In genomic region chr19:1752757-1753728, GRCh38 we compare ENCODE assay signal across 16 cellular contexts. TPM values are rescaled to one million over a fixed set of nuclear protein-coding genes. Genes with fewer than 3 reads are reported as not detected.
DNase-seq lines count a peak whose midpoint lies in the region; ATAC-seq, FAIRE-seq and TF ChIP-seq lines count a peak whose summit lies in the region.
"Had no signal": no experiment of that assay in that cellular context is flagged by ENCODE, and none has a peak within 500 bp of the region (broad histone marks: within the 10 kb centered on the region; RNA-seq: fewer than 3 reads in every experiment).

Gene ONECUT3, plus strand, starts transcription at chr19:1753506. Its CDS starts 157 bp downstream, at chr19:1753663.

- TF ChIP-seq POLR2A in HCT116 (IDR thresholded peaks at IDR 0.05; ENCODE audit: borderline replicate concordance, extremely low read depth, insufficient read depth, insufficient read length) (peak; percentile 32), K562 (conservative IDR thresholded peaks at IDR 0.05) (no peak)

- BruUV-seq in HCT116 (replicated peaks; lab: Mats Ljungman, UMichigan): TSS peak; percentile 90
- BruUV-seq in K562 (replicated peaks; lab: Mats Ljungman, UMichigan): no TSS peak

- H3K4me1 ChIP-seq in HCT116 (ENCODE audit: control insufficient read depth in 1 of 2, insufficient read depth in 2 of 2, low read length in 2 of 2) (peaks cover 18 to 63% of the 10 kb centered on the region in 2 experiments), K562 (replicated peaks in 1 of 2; ENCODE audit: control insufficient read depth in 2 of 2, insufficient read depth in 2 of 2, low read length in 2 of 2) (peaks cover 8 to 77% of the 10 kb centered on the region in 2 experiments; a peak in 3 of 5 replicates)

- H3K9me3 Mint-ChIP-seq in effector memory CD8-positive, alpha-beta T cell: no peaks in the 10 kb centered on the region
- no peaks in the 10 kb centered on the region for H3K9me3 Mint-ChIP-seq in endothelial cell (ENCODE audit: unreplicated experiment)
- H3K9me3 Mint-ChIP-seq: brain; dendritic cell treated with granulocyte-macrophage colony-stimulating factor and Interleukin-4, amounts not matched to agents 40 ng/mL and 50 ng/mL, for 4 days had no signal

- H3K4me3 Mint-ChIP-seq in effector memory CD8-positive, alpha-beta T cell: peak within 1 kb of the TSS in 1 of 2 donors; percentile 50
- H3K4me3 Mint-ChIP-seq in endothelial cell (ENCODE audit: unreplicated experiment): no peak within 1 kb of the TSS
- H3K4me3 Mint-ChIP-seq: dendritic cell treated with granulocyte-macrophage colony-stimulating factor and Interleukin-4, amounts not matched to agents 40 ng/mL and 50 ng/mL, for 4 days had no signal

- no peaks in the 10 kb centered on the region for H3K9me1 ChIP-seq in K562 (ENCODE audit: control insufficient read depth, insufficient read depth, low read length)

- H3K36me3 Mint-ChIP-seq in effector memory CD8-positive, alpha-beta T cell (ENCODE audit: insufficient read depth): peaks cover 16% of the 10 kb centered on the region
- H3K36me3 Mint-ChIP-seq in endothelial cell (ENCODE audit: low read depth, unreplicated experiment): peaks cover 7% of the 10 kb centered on the region
- H3K36me3 Mint-ChIP-seq: brain had no signal

- H3K27ac ChIP-seq in HCT116 (ENCODE audit: low read depth, low read length) (peak within 1 kb of the TSS; percentile 87), K562 (ENCODE audit: extremely low read depth, low read depth, low read length) (no peak within 1 kb of the TSS), neural cell (ENCODE audit: low read length) (no peak within 1 kb of the TSS)
- H3K27ac ChIP-seq: left lung had no signal

- ATAC-seq in HCT116 (peak; percentile 61), K562 (no peak)
- ATAC-seq in effector memory CD8-positive, alpha-beta T cell (replicated peaks): no peak
- ATAC-seq: left lung had no signal

- no peaks in the 10 kb centered on the region for H3K9me3 ChIP-seq in HCT116 (ENCODE audit: control insufficient read depth in 1 of 2, insufficient read depth in 1 of 2, low read depth in 1 of 2, low read length in 2 of 2)
- H3K9me3 ChIP-seq in K562 (replicated peaks; ENCODE audit: control insufficient read depth, insufficient read depth, low read depth, low read length): no peaks in the 10 kb centered on the region
- no peaks in the 10 kb centered on the region for H3K9me3 ChIP-seq in neural cell (ENCODE audit: low read length)
- H3K9me3 ChIP-seq: left lung had no signal

- in situ Hi-C loops in K562 (cut with MboI): no loop called here

- H2AFZ ChIP-seq in HCT116 (ENCODE audit: low read depth, low read length, poor library complexity, severe bottlenecking): no peak within 1 kb of the TSS
- no peak within 1 kb of the TSS for H2AFZ ChIP-seq in K562 (ENCODE audit: low read depth, low read length)
- H2AFZ ChIP-seq in neural cell (ENCODE audit: low read depth, low read length): no peak within 1 kb of the TSS

- WGBS in K562 (ENCODE audit: insufficient coverage, low coverage, missing lambda C conversion rate): 28% methylated on average over 31 of the region's 77 CpGs

- H3K27me3 ChIP-seq in HCT116 (ENCODE audit: insufficient read depth, low read length) (no peaks in the 10 kb centered on the region), K562 (ENCODE audit: control insufficient read depth in 2 of 2, insufficient read depth in 2 of 2, low read length in 2 of 2) (peaks cover 27 to 36% of the 10 kb centered on the region in 2 experiments; a peak in 4 of 5 replicates), neural cell (ENCODE audit: insufficient read depth, low read depth, low read length) (peaks cover 88% of the 10 kb centered on the region)

- POLR2A ChIA-PET in HCT116 (lab: Charles Lee): no interaction called here
- POLR2A ChIA-PET in K562 (lab: Yijun Ruan, JAX): no interaction called here

- no peaks in the 10 kb centered on the region for H3K36me3 ChIP-seq in HCT116 (ENCODE audit: control insufficient read depth in 1 of 2, insufficient read depth in 2 of 2, low read length in 2 of 2)
- no peaks in the 10 kb centered on the region for H3K36me3 ChIP-seq in K562 (ENCODE audit: control insufficient read depth, insufficient read depth, low read length)
- no peaks in the 10 kb centered on the region for H3K36me3 ChIP-seq in neural cell (ENCODE audit: insufficient read depth, low read length)
- H3K36me3 ChIP-seq: left lung had no signal

- no peaks in the 10 kb centered on the region for H3K9me2 ChIP-seq in HCT116 (ENCODE audit: insufficient read depth)
- no peaks in the 10 kb centered on the region for H3K9me2 ChIP-seq in neural cell (ENCODE audit: insufficient read depth, low read length)

- peaks cover 55 to 75% of the 10 kb centered on the region in 2 donors for H3K27me3 Mint-ChIP-seq in effector memory CD8-positive, alpha-beta T cell
- H3K27me3 Mint-ChIP-seq in endothelial cell (ENCODE audit: unreplicated experiment): peaks cover 26% of the 10 kb centered on the region

- TF ChIP-seq CTCF in HCT116 (IDR thresholded peaks at IDR 0.05 in 2 of 3, conservative IDR thresholded peaks at IDR 0.05 in 1 of 3; ENCODE audit: borderline replicate concordance in 1 of 3, insufficient read depth in 1 of 3, low read depth in 2 of 3, low read length in 2 of 3): no peak
- TF ChIP-seq CTCF in K562 (IDR thresholded peaks at IDR 0.05 in 2 of 3, conservative IDR thresholded peaks at IDR 0.05 in 1 of 3; ENCODE audit: insufficient read depth in 2 of 3, low read depth in 1 of 3, low read length in 3 of 3): no peak
- no peak for TF ChIP-seq CTCF in neural cell (IDR thresholded peaks at IDR 0.05; ENCODE audit: poor library complexity, severe bottlenecking)
- TF ChIP-seq CTCF in endothelial cell (IDR thresholded peaks at IDR 0.05; ENCODE audit: unreplicated experiment): no peak

- intact Hi-C loops in HCT116 (cut with micrococcal nuclease): no loop called here
- intact Hi-C loops in K562 (cut with micrococcal nuclease): no loop called here

- H3F3A ChIP-seq in neural cell (ENCODE audit: insufficient read depth, low read length, poor library complexity, severe bottlenecking): no peaks in the 10 kb centered on the region

- DNase-seq in NCI-H748 (lab: John Stamatoyannopoulos, UW; ENCODE audit: unreplicated experiment) (peak; percentile 35), NCI-H748 treated with DMSO at 0.1 percent for 48 hours (lab: John Stamatoyannopoulos, UW) (no peak), HCT116 (ENCODE audit: low read depth, low spot score) (no peak), K562 (ENCODE audit: extremely low read depth in 1 of 4, low spot score in 3 of 4) (peak in 2 of 4 experiments; percentile 73 to 74), endothelial cell (ENCODE audit: low spot score) (no peak), GM03348 (ENCODE audit: low spot score) (no peak)
- no peak for DNase-seq in effector memory CD8-positive, alpha-beta T cell
- DNase-seq: NCI-H2107, substantia nigra had no signal

- no peak for FAIRE-seq in K562 (lab: Jason Lieb, UNC)

- peaks cover 6 to 12% of the 10 kb centered on the region in 2 donors for H3K4me1 Mint-ChIP-seq in effector memory CD8-positive, alpha-beta T cell (ENCODE audit: low read depth in 2 of 2)
- peaks cover 5% of the 10 kb centered on the region for H3K4me1 Mint-ChIP-seq in endothelial cell (ENCODE audit: unreplicated experiment)

- H3K4me2 ChIP-seq in HCT116 (ENCODE audit: low read length) (peak within 1 kb of the TSS; percentile 70), K562 (ENCODE audit: insufficient read depth, low read length) (no peak within 1 kb of the TSS), neural cell (ENCODE audit: low read length) (no peak within 1 kb of the TSS)

- TF ChIP-seq RAD21 in HCT116 (IDR thresholded peaks at IDR 0.05; ENCODE audit: low read depth) (no peak), K562 (CRISPR knock-in tag; conservative IDR thresholded peaks at IDR 0.05 in 1 of 2, IDR thresholded peaks at IDR 0.05 in 1 of 2) (no peak), neural cell (conservative IDR thresholded peaks at IDR 0.05) (no peak)

- no peak within 1 kb of the TSS for H3K27ac Mint-ChIP-seq in effector memory CD8-positive, alpha-beta T cell
- no peak within 1 kb of the TSS for H3K27ac Mint-ChIP-seq in endothelial cell (ENCODE audit: unreplicated experiment)
- H3K27ac Mint-ChIP-seq: brain; dendritic cell treated with granulocyte-macrophage colony-stimulating factor and Interleukin-4, amounts not matched to agents 40 ng/mL and 50 ng/mL, for 4 days had no signal

- peak within 1 kb of the TSS; percentile 33 to 51 for H3K4me3 ChIP-seq in HCT116 (replicated peaks in 1 of 2; ENCODE audit: low read depth in 1 of 2, low read length in 2 of 2)
- no peak within 1 kb of the TSS for H3K4me3 ChIP-seq in K562
- peak within 1 kb of the TSS; percentile 47 for H3K4me3 ChIP-seq in neural cell (ENCODE audit: low read length)
- H3K4me3 ChIP-seq: left lung had no signal

- peaks cover 56% of the 10 kb centered on the region for H3K79me2 ChIP-seq in HCT116 (ENCODE audit: insufficient read depth, low read length)
- H3K79me2 ChIP-seq in K562 (ENCODE audit: control insufficient read depth, insufficient read depth, low read length): no peaks in the 10 kb centered on the region
- no peaks in the 10 kb centered on the region for H3K79me2 ChIP-seq in neural cell (replicated peaks; ENCODE audit: insufficient read depth, low read length)

- RAD21 ChIA-PET in HCT116 (lab: Charles Lee; ENCODE audit: low non-redundant PET in 1 of 2, low total read pairs in 2 of 2, uncharacterized antibody in 2 of 2, unreplicated experiment in 2 of 2): no interaction called here

- H4K20me1 ChIP-seq in HCT116 (ENCODE audit: insufficient read depth) (peaks cover 4% of the 10 kb centered on the region; the same call in 1 of the 2 replicates), K562 (replicated peaks; ENCODE audit: control insufficient read depth, insufficient read depth, low read length) (no peaks in the 10 kb centered on the region; the same call in 1 of the 2 replicates), neural cell (ENCODE audit: insufficient read depth) (no peaks in the 10 kb centered on the region)

- TF ChIP-seq EP300 in K562 (IDR thresholded peaks at IDR 0.05; ENCODE audit: low read length) (no peak), neural cell (conservative IDR thresholded peaks at IDR 0.05; ENCODE audit: poor library complexity, severe bottlenecking) (no peak)

- CTCF ChIA-PET in HCT116 (lab: Charles Lee): no interaction called here
- CTCF ChIA-PET in K562 (lab: Yijun Ruan, JAX; ENCODE audit: low intra/inter-chr PET ratio): no interaction called here

- peak within 1 kb of the TSS; percentile 64 for H3K9ac ChIP-seq in HCT116 (ENCODE audit: low read length)
- H3K9ac ChIP-seq in K562 (ENCODE audit: insufficient read depth in 1 of 2, low read depth in 2 of 2, low read length in 2 of 2): no peak within 1 kb of the TSS
- H3K9ac ChIP-seq in neural cell (ENCODE audit: low read length): peak within 1 kb of the TSS; percentile 29

RNA-seq across cellular contexts. Expression of gene ONECUT3, which starts in this region (rescaled TPM):
- total RNA-seq in HCT116 (2021; ENCODE audit: unreplicated experiment) (22.1 TPM), K562 (2014; rRNA removed) (not detected in 2 replicates), K562 (2014; rRNA removed; fragmentation: Illumina TruSeq; extraction: Trizol) (not detected in 2 replicates), K562 (2015; rRNA removed; fragmentation: Illumina TruSeq; extraction: Trizol) (not detected in 2 replicates), K562 (2021) (not detected in 2 replicates), endothelial cell (ENCODE audit: unreplicated experiment) (not detected)
- polyA plus RNA-seq in HCT116 (2012): 9.0 and 9.6 TPM in 2 replicates
- 0.12 TPM in 1 of 2 replicates, not detected in the other for total RNA-seq in K562 (2011; cell fraction: chromatin; rRNA removed; ENCODE audit: low replicate concordance)
- total RNA-seq in K562 (2011; cell fraction: nucleolus; rRNA removed): not detected in 2 replicates
- 0.08 TPM in 1 of 2 replicates, not detected in the other for total RNA-seq in K562 (2011; cell fraction: nucleoplasm; rRNA removed)
- polyA plus RNA-seq in K562 (2011; rRNA removed) (0.01 TPM in 1 of 2 replicates, not detected in the other), K562 (2014; fragmentation: Illumina TruSeq; extraction: Trizol) (not detected in 2 replicates), K562 (2014; fragmentation: Nextera tagmentation; extraction: Ambion mirVana) (not detected), K562 (2014; rRNA removed) (not detected in 2 replicates), neural cell (0.45 and 1.6 TPM in 2 replicates)
- 0.01 and 0.04 TPM in 2 replicates for polyA plus RNA-seq in K562 (2011; cell fraction: cytosol; rRNA removed)
- polyA plus RNA-seq in K562 (2011; cell fraction: nucleus; rRNA removed): 0.06 and 0.14 TPM in 2 replicates
- 0.01 and 0.07 TPM in 2 replicates for polyA plus RNA-seq in K562 (2012)
- 0.03 TPM in 1 of 2 replicates, not detected in the other for polyA minus RNA-seq in K562 (2011; rRNA and poly(A)+ RNA removed)
- polyA minus RNA-seq in K562 (2011; cell fraction: cytosol; rRNA and poly(A)+ RNA removed): not detected in 2 replicates
- not detected in 2 replicates for polyA minus RNA-seq in K562 (2011; cell fraction: nucleus; rRNA and poly(A)+ RNA removed)
- 1.2 TPM in 2 replicates for polyA minus RNA-seq in neural cell
- total RNA-seq: fibroblast of lung, left lung, myocyte, posterior vena cava had no signal
- polyA plus RNA-seq: fibroblast of lung had no signal

Comparison
In these comparisons a context has a peak if more than half of its experiments do, and no peak if none do; other contexts are left out.
1. RNA of gene ONECUT3 (total RNA-seq): 22.1 TPM in HCT116 (single experiment); 0.08 to 0.12 TPM in K562 and not detected in endothelial cell (single experiment); every median in the first group is over 10 times any median in the second.
2. H3K9ac ChIP-seq: peak in HCT116 (single experiment) and neural cell (single experiment); none in K562 (0 of 2).